In the genomic region with DNA sequence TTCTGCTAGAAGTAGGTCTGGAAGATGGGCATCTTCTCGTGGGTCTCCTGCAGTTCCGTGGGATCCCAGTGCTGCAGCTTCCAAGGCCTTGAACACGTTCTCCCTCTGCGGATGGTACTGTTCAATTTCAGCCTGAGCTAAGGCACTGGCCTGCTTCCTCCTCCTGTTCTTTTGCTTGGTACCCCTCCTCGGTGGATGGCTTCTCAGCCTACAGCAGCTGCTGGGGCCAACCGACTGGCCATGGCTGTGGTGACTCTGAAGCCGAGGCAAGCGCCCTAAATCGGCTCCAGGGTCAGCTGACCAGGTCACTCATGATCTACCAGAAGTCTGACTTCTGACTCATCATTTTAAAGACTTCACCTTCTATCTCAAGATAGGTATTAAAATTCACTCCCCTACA, we compare ENCODE assay signal across 8 cellular contexts.
"Had no signal": no experiment of that assay in that cellular context is flagged by ENCODE, and none has a peak within 500 bp of the region (broad histone marks: within the 10 kb centered on the region; RNA-seq: fewer than 3 reads in every experiment).

No MANE protein-coding gene starts in this region.

- H3K9me3 Mint-ChIP-seq: IgD-negative memory B cell had no signal

- H3K4me1 Mint-ChIP-seq: IgD-negative memory B cell had no signal

- H3K27ac Mint-ChIP-seq: IgD-negative memory B cell had no signal

- ATAC-seq: HepG2 had no signal

- H3K9ac ChIP-seq: GM23248 had no signal

- H2AFZ ChIP-seq: GM23248 had no signal

- DNase-seq: GM23248, GOT3, H7, HCEC 1CT, KG1 had no signal

- H3K4me3 Mint-ChIP-seq: IgD-negative memory B cell had no signal

- FAIRE-seq: HepG2 had no signal

- H3K27ac ChIP-seq: GM23248, HL-60 had no signal

- H3K27me3 Mint-ChIP-seq: IgD-negative memory B cell had no signal

- H3K4me3 ChIP-seq: GM23248 had no signal
